2 cellular contexts compared by ENCODE assay signal in genomic region chr5:124289641-124290201, GRCh38.
TF ChIP-seq lines count a peak whose summit lies in the region.

No MANE protein-coding gene starts in this region.

TF ChIP-seq in SK-N-SH, 30 proteins besides CTCF, POLR2A, EP300 and RAD21 (continued from another document):
- TF ChIP-seq ZBTB33 (IDR thresholded peaks at IDR 0.05; ENCODE audit: borderline replicate concordance, low read depth) (no peak), POLR2AphosphoS5 (IDR thresholded peaks at IDR 0.05; ENCODE audit: low read depth, low read length) (no peak), FOXM1 (IDR thresholded peaks at IDR 0.05; ENCODE audit: low read depth) (no peak), TCF12 (IDR thresholded peaks at IDR 0.05) (no peak), TAF1 (IDR thresholded peaks at IDR 0.05; ENCODE audit: borderline replicate concordance, low read depth, low read length) (no peak), FOSL2 (IDR thresholded peaks at IDR 0.05; ENCODE audit: borderline replicate concordance, low read depth) (no peak), NRF1 (IDR thresholded peaks at IDR 0.05; ENCODE audit: low read depth, low read length) (no peak), RFX5 (IDR thresholded peaks at IDR 0.05; ENCODE audit: low read length) (no peak), REST (IDR thresholded peaks at IDR 0.05; ENCODE audit: low read depth, low read length) (no peak), GATA2 (CRISPR knock-in tag; IDR thresholded peaks at IDR 0.05) (no peak)

TF ChIP-seq in SK-N-SH treated with all-trans-retinoic acid at 6 μM for 48 hours, 23 proteins besides CTCF, POLR2A, EP300 and RAD21 (continued from another document):
- no peak for TF ChIP-seq POU6F1 (CRISPR knock-in tag; IDR thresholded peaks at IDR 0.05; ENCODE audit: borderline replicate concordance, low read depth)
- TF ChIP-seq ZNF70 (CRISPR knock-in tag; IDR thresholded peaks at IDR 0.05), result no peak
- TF ChIP-seq ZNF8 (CRISPR knock-in tag; IDR thresholded peaks at IDR 0.05), result no peak
- TF ChIP-seq CSRNP3 (CRISPR knock-in tag; IDR thresholded peaks at IDR 0.05), result no peak
- TF ChIP-seq PATZ1 (CRISPR knock-in tag; IDR thresholded peaks at IDR 0.05; ENCODE audit: borderline replicate concordance), result no peak
- no peak for TF ChIP-seq CSDC2 (CRISPR knock-in tag; IDR thresholded peaks at IDR 0.05)
- no peak for TF ChIP-seq ZC3H10 (CRISPR knock-in tag; IDR thresholded peaks at IDR 0.05)
- TF ChIP-seq ESRRG (CRISPR knock-in tag; IDR thresholded peaks at IDR 0.05), result no peak
- TF ChIP-seq RARB (CRISPR knock-in tag; IDR thresholded peaks at IDR 0.05), result no peak
- no peak for TF ChIP-seq ISL1 (CRISPR knock-in tag; IDR thresholded peaks at IDR 0.05)
